Comparison of ENCODE assay signal across 27 cellular contexts in genomic region chr4:142201041-142201440, GRCh38.
"Had no signal": no experiment of that assay in that cellular context is flagged by ENCODE, and none has a peak within 500 bp of the region (broad histone marks: within the 10 kb centered on the region; RNA-seq: fewer than 3 reads in every experiment).

No MANE protein-coding gene starts in this region.

- H3K27me3 ChIP-seq: ascending aorta, brain microvascular endothelial cell, ovary, right atrium auricular region, testis had no signal

- H3K9me3 ChIP-seq: ascending aorta, ovary, psoas muscle, right atrium auricular region, SK-N-SH, testis had no signal

- H3K4me1 ChIP-seq: ascending aorta, psoas muscle, right atrium auricular region, testis had no signal

- FAIRE-seq: urothelium cell line had no signal

- H3K27ac ChIP-seq: brain microvascular endothelial cell, ovary, psoas muscle, right atrium auricular region, testis had no signal

- ATAC-seq: activated T-cell treated with anti-CD3 and anti-CD28 coated beads, Interleukin-2, amount 50 U/mL, for 72 hours; left colon; naive thymus-derived CD4-positive, alpha-beta T cell; psoas muscle had no signal

- H3K4me3 ChIP-seq: ascending aorta, ovary, psoas muscle, right atrium auricular region, testis had no signal

- H3K9me3 Mint-ChIP-seq: activated B cell treated with CpG ODN at 0.5 μM for 24 hours; activated naive CD8-positive, alpha-beta T cell treated with anti-CD3 and anti-CD28 coated beads for 36 hours; activated T-cell treated with anti-CD3 and anti-CD28 coated beads, Interleukin-2, amount 50 U/mL, for 72 hours; mesothelial cell of epicardium; T-helper 2 cell treated with Interferon-gamma antibody and Interleukin-4, amounts not matched to agents 5 μg/mL and 100 μg/mL, for 36 hours had no signal

- H3K4me3 Mint-ChIP-seq: activated B cell treated with CpG ODN at 0.5 μM for 24 hours; activated naive CD8-positive, alpha-beta T cell treated with anti-CD3 and anti-CD28 coated beads for 36 hours; activated T-cell treated with anti-CD3 and anti-CD28 coated beads, Interleukin-2, amount 50 U/mL, for 72 hours; mesothelial cell of epicardium; naive thymus-derived CD4-positive, alpha-beta T cell; T-helper 2 cell treated with Interferon-gamma antibody and Interleukin-4, amounts not matched to agents 5 μg/mL and 100 μg/mL, for 36 hours had no signal

- H3K9ac ChIP-seq: SK-N-SH had no signal

- H3K4me2 ChIP-seq: SK-N-SH had no signal

- H3K27me3 Mint-ChIP-seq: activated B cell treated with CpG ODN at 0.5 μM for 24 hours; activated naive CD8-positive, alpha-beta T cell treated with anti-CD3 and anti-CD28 coated beads for 36 hours; naive thymus-derived CD4-positive, alpha-beta T cell had no signal

- DNase-seq: activated B cell treated with CpG ODN at 0.5 μM for 24 hours; activated CD4-positive, alpha-beta T cell treated with anti-CD3 and anti-CD28 coated beads, Interleukin-2, amount 50 U/mL, for 4 hours; activated naive CD4-positive, alpha-beta T cell; activated naive CD8-positive, alpha-beta T cell treated with anti-CD3 and anti-CD28 coated beads for 36 hours; activated T-cell treated with anti-CD3 and anti-CD28 coated beads for 4 hours; activated T-cell treated with anti-CD3 and anti-CD28 coated beads, Interleukin-2, amount 50 U/mL, for 72 hours; brain microvascular endothelial cell; caudate nucleus; effector CD8-positive, alpha-beta T cell; foreskin fibroblast; head of caudate nucleus; hippocampal formation; kidney; left colon; naive thymus-derived CD4-positive, alpha-beta T cell; ovary; psoas muscle; SK-N-SH; stimulated activated CD4-positive, alpha-beta T cell treated with anti-CD3 and anti-CD28 coated beads, Interleukin-2, amount 100 ng/mL, for 48 hours; stimulated activated naive CD4-positive, alpha-beta T cell treated with Interleukin-2 at 50 U/mL for 16 hours; testis; trophoblast cell had no signal

- H3K27ac Mint-ChIP-seq: activated B cell treated with CpG ODN at 0.5 μM for 24 hours; activated naive CD8-positive, alpha-beta T cell treated with anti-CD3 and anti-CD28 coated beads for 36 hours; activated T-cell treated with anti-CD3 and anti-CD28 coated beads, Interleukin-2, amount 50 U/mL, for 72 hours; mesothelial cell of epicardium; T-helper 2 cell treated with Interferon-gamma antibody and Interleukin-4, amounts not matched to agents 5 μg/mL and 100 μg/mL, for 36 hours had no signal

- H3K36me3 ChIP-seq: ascending aorta, brain microvascular endothelial cell, ovary, right atrium auricular region had no signal
